8 cellular contexts compared by ENCODE assay signal in the genomic region with DNA sequence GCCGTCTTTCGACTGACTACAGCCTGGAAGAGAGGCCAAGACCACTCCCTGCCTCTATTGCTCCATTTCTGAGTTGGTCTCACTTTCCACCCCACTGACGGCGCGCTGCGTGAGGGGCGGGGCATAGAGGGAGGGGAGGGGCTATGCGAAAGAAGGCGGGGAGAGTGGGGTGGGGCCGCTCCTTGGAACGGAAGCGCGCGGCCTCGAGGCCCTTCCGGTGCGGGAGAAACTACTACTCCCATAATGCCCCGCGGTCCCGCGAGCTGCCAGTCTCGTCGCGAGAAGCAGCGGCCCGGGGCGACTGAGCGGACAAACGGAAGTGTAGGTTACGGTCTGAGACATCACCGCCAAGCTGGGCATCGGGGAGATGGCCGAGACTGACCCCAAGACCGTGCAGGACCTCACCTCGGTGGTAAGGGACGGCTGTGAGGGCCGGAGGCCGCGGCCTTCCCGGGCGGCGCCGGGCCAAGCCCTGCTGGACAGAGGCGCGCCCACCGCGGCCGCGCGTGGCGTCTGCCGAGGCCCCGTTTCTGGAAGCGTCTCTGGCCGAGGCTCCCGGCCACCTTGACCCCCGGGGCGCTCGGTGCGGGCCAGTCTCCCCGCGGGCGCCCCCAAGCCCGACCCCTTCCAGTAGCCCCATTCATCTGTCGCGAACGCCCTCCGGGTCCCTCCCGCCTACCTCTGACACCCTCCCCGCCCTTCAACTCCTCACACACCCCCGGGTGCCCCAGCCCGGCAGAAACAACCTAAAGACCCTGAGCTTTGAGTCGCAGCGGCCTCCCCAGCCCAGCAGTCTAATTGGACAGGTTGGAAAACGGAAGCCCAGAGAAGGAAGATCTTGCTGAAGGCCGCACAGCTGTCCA. TPM values are rescaled to one million over a fixed set of nuclear protein-coding genes. Genes with fewer than 3 reads are reported as not detected.
DNase-seq lines count a peak whose midpoint lies in the region; ATAC-seq, FAIRE-seq and TF ChIP-seq lines count a peak whose summit lies in the region.

Gene HSBP1 (plus strand): TSS at position 269 of the 863 bp plus-strand sequence. CDS start 99 bp downstream, at position 368.

- peaks cover 22% of the 10 kb centered on the region for H3K79me2 ChIP-seq in OCI-LY3 (ENCODE audit: low read length)
- peaks cover 14% of the 10 kb centered on the region for H3K79me2 ChIP-seq in endothelial cell of umbilical vein (ENCODE audit: control insufficient read depth, insufficient read depth, low read length)

- H2AFZ ChIP-seq in OCI-LY3 (ENCODE audit: low read depth, low read length) (peak within 1 kb of the TSS; percentile 54; the same call in 1 of the 2 replicates), endothelial cell of umbilical vein (ENCODE audit: low read depth, low read length) (peak within 1 kb of the TSS; percentile 80)

- CTCF ChIA-PET in endothelial cell of umbilical vein (lab: Charles Lee) = interaction anchor here (1.6 kb wide), 1 partner anchor 19 kb away, joined by 3 read pairs; no protein-coding TSS in a partner anchor

- H3K9ac ChIP-seq in HUES48 (ENCODE audit: low read depth, low read length) (peak within 1 kb of the TSS; percentile 57; the same call in 1 of the 2 replicates), OCI-LY3 (ENCODE audit: low read length) (peak within 1 kb of the TSS; percentile 93), endothelial cell of umbilical vein (replicated peaks; ENCODE audit: extremely low read depth, insufficient read depth, low read length) (peak within 1 kb of the TSS; percentile 72)

- no peaks in the 10 kb centered on the region for H3K9me1 ChIP-seq in endothelial cell of umbilical vein (replicated peaks; ENCODE audit: control insufficient read depth, extremely low read depth, insufficient read depth, low read length)

- peak; percentile 96 for ATAC-seq in GM21423 (IDR thresholded peaks at IDR 0.05; ENCODE audit: unreplicated experiment)

- intact Hi-C loops in endothelial cell of umbilical vein (cut with micrococcal nuclease) = loop anchor here (2.0 kb wide), 1 partner anchor 29 kb away; no protein-coding TSS in a partner anchor

- no peak for TF ChIP-seq CTCF in D721Med (IDR thresholded peaks at IDR 0.05; ENCODE audit: insufficient read depth, missing control alignments)
- TF ChIP-seq CTCF in OCI-LY3 (IDR thresholded peaks at IDR 0.05; ENCODE audit: low read depth, low read length) = no peak
- peak in 1 of 2 donors; percentile 0 for TF ChIP-seq CTCF in endothelial cell of umbilical vein (IDR thresholded peaks at IDR 0.05; ENCODE audit: extremely low read depth in 1 of 2, insufficient read depth in 1 of 2, low read depth in 1 of 2, low read length in 2 of 2)

- H3K27ac ChIP-seq in HUES48 (ENCODE audit: low read depth, low read length) (peak within 1 kb of the TSS; percentile 56), OCI-LY3 (ENCODE audit: low read length) (peak within 1 kb of the TSS; percentile 52), endothelial cell of umbilical vein (ENCODE audit: insufficient read depth, low read depth, low read length) (peak within 1 kb of the TSS; percentile 32)

- no TSS peak for BruUV-seq in endothelial cell of umbilical vein (replicated peaks; lab: Mats Ljungman, UMichigan)

- peak within 1 kb of the TSS; percentile 99 for H3K4me2 ChIP-seq in OCI-LY3 (ENCODE audit: low read length)
- H3K4me2 ChIP-seq in endothelial cell of umbilical vein (ENCODE audit: insufficient read depth, low read length) = peak within 1 kb of the TSS; percentile 89

- H3K4me1 ChIP-seq in HUES48 (ENCODE audit: control insufficient read depth, insufficient read depth, low read length) (peaks cover 14% of the 10 kb centered on the region), OCI-LY3 (ENCODE audit: low read length) (peaks cover 30% of the 10 kb centered on the region), endothelial cell of umbilical vein (ENCODE audit: control insufficient read depth, extremely low read depth, insufficient read depth, low read length) (peaks cover 7% of the 10 kb centered on the region)

- no peak for FAIRE-seq in D721Med (lab: Jason Lieb, UNC)
- peak; percentile 92 for FAIRE-seq in endothelial cell of umbilical vein (lab: Jason Lieb, UNC)

- H3K9me3 ChIP-seq in HUES48 (ENCODE audit: control insufficient read depth, insufficient read depth, low read length) = no peaks in the 10 kb centered on the region
- no peaks in the 10 kb centered on the region for H3K9me3 ChIP-seq in OCI-LY3 (ENCODE audit: insufficient read depth, low read length)
- H3K9me3 ChIP-seq in endothelial cell of umbilical vein (replicated peaks; ENCODE audit: control insufficient read depth, insufficient read depth, low read length) = no peaks in the 10 kb centered on the region

- DNase-seq in D721Med (ENCODE audit: insufficient read length, low spot score) (peak; percentile 70), endothelial cell of umbilical vein (ENCODE audit: low read depth, low spot score) (peak; percentile 91), midbrain (lab: John Stamatoyannopoulos, UW) (peak; percentile 91)
- peak; percentile 91 for DNase-seq in activated CD8-positive, alpha-beta memory T cell treated with anti-CD3 and anti-CD28 coated beads, Interleukin-2, amount 50 U/mL, for 4 hours
- peak; percentile 84 to 91 for DNase-seq in stimulated activated CD8-positive, alpha-beta memory T cell treated with anti-CD3 and anti-CD28 coated beads, Interleukin-15, amount 100 ng/mL, for 48 hours (ENCODE audit: low read depth in 2 of 2)

- peak within 1 kb of the TSS; percentile 76 for H3K4me3 ChIP-seq in HUES48 (ENCODE audit: low read depth, low read length)
- peak within 1 kb of the TSS; percentile 99 for H3K4me3 ChIP-seq in OCI-LY3 (ENCODE audit: low read length)
- H3K4me3 ChIP-seq in endothelial cell of umbilical vein (replicated peaks in 1 of 3; ENCODE audit: insufficient read depth in 1 of 3, low read depth in 1 of 3, low read length in 3 of 3) = peak within 1 kb of the TSS; percentile 38 to 94 (median 66)

- peaks cover 9% of the 10 kb centered on the region; the same call in 1 of the 2 replicates for H4K20me1 ChIP-seq in OCI-LY3 (ENCODE audit: insufficient read depth, low read length)
- no peaks in the 10 kb centered on the region for H4K20me1 ChIP-seq in endothelial cell of umbilical vein (replicated peaks; ENCODE audit: control insufficient read depth, extremely low read depth, insufficient read depth, low read length)

- peak; percentile 76 for TF ChIP-seq POLR2A in endothelial cell of umbilical vein (IDR thresholded peaks at IDR 0.05; ENCODE audit: low read depth, low read length)

- no peaks in the 10 kb centered on the region for H3K27me3 ChIP-seq in HUES48 (ENCODE audit: control insufficient read depth, insufficient read depth, low read length)
- no peaks in the 10 kb centered on the region; the same call in 1 of the 2 replicates for H3K27me3 ChIP-seq in OCI-LY3 (ENCODE audit: low read depth, low read length)
- H3K27me3 ChIP-seq in endothelial cell of umbilical vein (ENCODE audit: control insufficient read depth in 2 of 2, insufficient read depth in 2 of 2, low read length in 2 of 2) = no peaks in the 10 kb centered on the region

- dilution Hi-C loops in endothelial cell of umbilical vein (cut with MboI; ENCODE audit: extremely low pct_ligation_motif_present, low sequenced_read_pairs) = no loop called here

- H3K36me3 ChIP-seq in HUES48 (ENCODE audit: control insufficient read depth, insufficient read depth, low read length) = peaks cover 31% of the 10 kb centered on the region
- H3K36me3 ChIP-seq in OCI-LY3 (replicated peaks; ENCODE audit: low read depth, low read length) = peaks cover 26% of the 10 kb centered on the region
- H3K36me3 ChIP-seq in endothelial cell of umbilical vein (ENCODE audit: control insufficient read depth in 2 of 2, extremely low read depth in 1 of 2, insufficient read depth in 2 of 2, low read length in 2 of 2) = peaks cover 0 to 3% of the 10 kb centered on the region in 2 experiments

- POLR2A ChIA-PET in endothelial cell of umbilical vein (lab: Charles Lee) = interaction anchor here (0.6 kb wide), 1 partner anchor 452 kb away, joined by 6 read pairs; no protein-coding TSS in a partner anchor

TF ChIP-seq in endothelial cell of umbilical vein, 7 proteins besides CTCF, POLR2A, EP300 and RAD21:
- no peak for TF ChIP-seq EZH2 (IDR thresholded peaks at IDR 0.05; ENCODE audit: borderline replicate concordance, low read depth, low read length, severe bottlenecking)
- no peak for TF ChIP-seq MYC (IDR thresholded peaks at IDR 0.05; ENCODE audit: low read depth, low read length)
- no peak for TF ChIP-seq FOS (IDR thresholded peaks at IDR 0.05; ENCODE audit: borderline replicate concordance, insufficient read depth, low read length)
- TF ChIP-seq POLR2AphosphoS5 (IDR thresholded peaks at IDR 0.05; ENCODE audit: insufficient read depth, low read depth, low read length) = peak; percentile 78

RNA-seq across cellular contexts. Expression of gene HSBP1, which starts in this region (rescaled TPM):
- total RNA-seq in endothelial cell of umbilical vein = 134 and 136 TPM in 2 replicates
- polyA plus RNA-seq in endothelial cell of umbilical vein = 40.8 and 43.9 TPM in 2 replicates
- 84.9 and 96.8 TPM in 2 replicates for polyA plus RNA-seq in endothelial cell of umbilical vein (2011; cell fraction: cytosol; rRNA removed)
- polyA plus RNA-seq in endothelial cell of umbilical vein (2011; cell fraction: nucleus; rRNA removed) = 41.5 and 42.1 TPM in 2 replicates
- 213 and 303 TPM in 2 replicates for polyA plus RNA-seq in endothelial cell of umbilical vein (2012)
- polyA minus RNA-seq in endothelial cell of umbilical vein = 112 and 134 TPM in 2 replicates
- 30.7 TPM for polyA minus RNA-seq in endothelial cell of umbilical vein (2011; cell fraction: cytosol; rRNA and poly(A)+ RNA removed)
- 14.8 and 18.6 TPM in 2 replicates for polyA minus RNA-seq in endothelial cell of umbilical vein (2011; cell fraction: nucleus; rRNA and poly(A)+ RNA removed)

Comparison
In these comparisons a context has a peak if more than half of its experiments do, and no peak if none do; other contexts are left out.
1. Peak in every context shown above with its lines: DNase-seq, ATAC-seq, H3K4me3 ChIP-seq and H3K27ac ChIP-seq.